ENCODE assay signal across 1 cellular context in the genomic region with DNA sequence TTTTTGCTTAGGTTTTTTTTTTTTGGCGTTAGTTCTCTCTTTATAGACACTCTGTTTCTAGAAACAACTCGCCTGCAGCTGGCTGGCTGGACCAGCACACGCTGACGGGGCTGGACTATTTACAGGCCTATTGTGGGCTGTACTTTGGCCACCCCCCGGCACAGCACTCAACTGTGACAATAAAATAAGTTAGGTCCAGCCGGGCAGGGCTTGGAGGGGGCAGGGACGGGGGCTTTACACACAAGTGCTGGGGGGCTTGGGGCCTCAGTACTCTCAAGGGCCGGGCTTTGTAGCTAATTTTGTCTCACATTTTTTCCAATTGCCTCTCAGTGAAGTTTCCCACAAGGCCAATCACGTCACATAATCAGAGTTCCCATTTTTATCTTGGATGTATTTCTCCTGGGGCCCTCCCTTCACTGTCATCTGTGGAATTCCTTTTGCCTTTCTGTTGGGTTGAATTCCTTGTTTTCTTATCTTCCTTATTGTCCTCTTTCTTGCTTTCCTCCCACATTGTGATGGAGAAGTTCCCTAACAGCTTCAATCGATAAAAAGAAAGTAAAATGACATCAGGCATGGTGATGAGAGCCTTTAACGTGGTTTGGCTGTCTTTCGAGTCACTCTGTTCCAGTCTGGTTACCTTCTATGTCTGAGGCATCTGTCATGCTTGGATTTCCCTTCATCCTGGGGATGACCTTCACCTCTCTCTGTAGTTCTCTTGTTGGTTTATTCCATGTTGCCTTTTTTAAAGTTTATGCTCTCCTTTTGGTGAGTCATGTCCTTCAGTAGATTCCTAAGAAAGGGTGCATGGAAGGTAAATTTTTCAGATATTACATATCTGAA.
TF ChIP-seq lines count a peak whose summit lies in the region.

No MANE protein-coding gene starts in this region.

TF ChIP-seq in SK-N-SH, 30 proteins besides CTCF, POLR2A, EP300 and RAD21 (continued from another document):
- TF ChIP-seq CHD2 (IDR thresholded peaks at IDR 0.05; ENCODE audit: low read length, partially characterized antibody) (no peak), MEF2A (IDR thresholded peaks at IDR 0.05; ENCODE audit: borderline replicate concordance, low read depth) (no peak), FOSL2 (IDR thresholded peaks at IDR 0.05; ENCODE audit: borderline replicate concordance, low read depth) (no peak), TCF12 (IDR thresholded peaks at IDR 0.05) (no peak), RXRA (IDR thresholded peaks at IDR 0.05; ENCODE audit: borderline replicate concordance, low read depth) (no peak), RCOR1 (IDR thresholded peaks at IDR 0.05; ENCODE audit: low read length) (no peak), MXI1 (IDR thresholded peaks at IDR 0.05; ENCODE audit: low read depth, low read length) (no peak), YY1 (IDR thresholded peaks at IDR 0.05; ENCODE audit: low read depth) (no peak), TEAD4 (IDR thresholded peaks at IDR 0.05; ENCODE audit: borderline replicate concordance, insufficient read depth) (no peak), NFIC (IDR thresholded peaks at IDR 0.05; ENCODE audit: borderline replicate concordance) (no peak), SMC3 (IDR thresholded peaks at IDR 0.05; ENCODE audit: low read depth, low read length) (no peak), TAF1 (IDR thresholded peaks at IDR 0.05; ENCODE audit: borderline replicate concordance, low read depth, low read length) (no peak)
- TF ChIP-seq, protein P1, sequence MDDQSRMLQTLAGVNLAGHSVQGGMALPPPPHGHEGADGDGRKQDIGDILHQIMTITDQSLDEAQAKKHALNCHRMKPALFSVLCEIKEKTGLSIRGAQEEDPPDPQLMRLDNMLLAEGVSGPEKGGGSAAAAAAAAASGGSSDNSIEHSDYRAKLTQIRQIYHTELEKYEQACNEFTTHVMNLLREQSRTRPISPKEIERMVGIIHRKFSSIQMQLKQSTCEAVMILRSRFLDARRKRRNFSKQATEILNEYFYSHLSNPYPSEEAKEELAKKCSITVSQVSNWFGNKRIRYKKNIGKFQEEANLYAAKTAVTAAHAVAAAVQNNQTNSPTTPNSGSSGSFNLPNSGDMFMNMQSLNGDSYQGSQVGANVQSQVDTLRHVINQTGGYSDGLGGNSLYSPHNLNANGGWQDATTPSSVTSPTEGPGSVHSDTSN (IDR thresholded peaks at IDR 0.05), result no peak
- TF ChIP-seq, protein P2, sequence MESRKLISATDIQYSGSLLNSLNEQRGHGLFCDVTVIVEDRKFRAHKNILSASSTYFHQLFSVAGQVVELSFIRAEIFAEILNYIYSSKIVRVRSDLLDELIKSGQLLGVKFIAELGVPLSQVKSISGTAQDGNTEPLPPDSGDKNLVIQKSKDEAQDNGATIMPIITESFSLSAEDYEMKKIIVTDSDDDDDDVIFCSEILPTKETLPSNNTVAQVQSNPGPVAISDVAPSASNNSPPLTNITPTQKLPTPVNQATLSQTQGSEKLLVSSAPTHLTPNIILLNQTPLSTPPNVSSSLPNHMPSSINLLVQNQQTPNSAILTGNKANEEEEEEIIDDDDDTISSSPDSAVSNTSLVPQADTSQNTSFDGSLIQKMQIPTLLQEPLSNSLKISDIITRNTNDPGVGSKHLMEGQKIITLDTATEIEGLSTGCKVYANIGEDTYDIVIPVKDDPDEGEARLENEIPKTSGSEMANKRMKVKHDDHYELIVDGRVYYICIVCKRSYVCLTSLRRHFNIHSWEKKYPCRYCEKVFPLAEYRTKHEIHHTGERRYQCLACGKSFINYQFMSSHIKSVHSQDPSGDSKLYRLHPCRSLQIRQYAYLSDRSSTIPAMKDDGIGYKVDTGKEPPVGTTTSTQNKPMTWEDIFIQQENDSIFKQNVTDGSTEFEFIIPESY (IDR thresholded peaks at IDR 0.05; ENCODE audit: borderline replicate concordance, low read depth), result no peak
- TF ChIP-seq, protein P3, sequence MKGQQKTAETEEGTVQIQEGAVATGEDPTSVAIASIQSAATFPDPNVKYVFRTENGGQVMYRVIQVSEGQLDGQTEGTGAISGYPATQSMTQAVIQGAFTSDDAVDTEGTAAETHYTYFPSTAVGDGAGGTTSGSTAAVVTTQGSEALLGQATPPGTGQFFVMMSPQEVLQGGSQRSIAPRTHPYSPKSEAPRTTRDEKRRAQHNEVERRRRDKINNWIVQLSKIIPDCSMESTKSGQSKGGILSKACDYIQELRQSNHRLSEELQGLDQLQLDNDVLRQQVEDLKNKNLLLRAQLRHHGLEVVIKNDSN (IDR thresholded peaks at IDR 0.05; ENCODE audit: borderline replicate concordance, low read depth), result no peak
- TF ChIP-seq, protein P4, sequence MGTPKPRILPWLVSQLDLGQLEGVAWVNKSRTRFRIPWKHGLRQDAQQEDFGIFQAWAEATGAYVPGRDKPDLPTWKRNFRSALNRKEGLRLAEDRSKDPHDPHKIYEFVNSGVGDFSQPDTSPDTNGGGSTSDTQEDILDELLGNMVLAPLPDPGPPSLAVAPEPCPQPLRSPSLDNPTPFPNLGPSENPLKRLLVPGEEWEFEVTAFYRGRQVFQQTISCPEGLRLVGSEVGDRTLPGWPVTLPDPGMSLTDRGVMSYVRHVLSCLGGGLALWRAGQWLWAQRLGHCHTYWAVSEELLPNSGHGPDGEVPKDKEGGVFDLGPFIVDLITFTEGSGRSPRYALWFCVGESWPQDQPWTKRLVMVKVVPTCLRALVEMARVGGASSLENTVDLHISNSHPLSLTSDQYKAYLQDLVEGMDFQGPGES (IDR thresholded peaks at IDR 0.05; ENCODE audit: low read depth, low read length), result no peak
